In genomic region chr17:29149431-29150064, GRCh38 we compare ENCODE assay signal across 1 cellular context.
TF ChIP-seq lines count a peak whose summit lies in the region.

No MANE protein-coding gene starts in this region.

TF ChIP-seq in HEK293, 187 proteins besides CTCF, POLR2A, EP300 and RAD21 (continued from another document):
- TF ChIP-seq ELK4 (IDR thresholded peaks at IDR 0.05; ENCODE audit: borderline replicate concordance, low read depth, low read length) = no peak
- TF ChIP-seq ZNF560 (tag by site-specific recombination; IDR thresholded peaks at IDR 0.05; ENCODE audit: borderline replicate concordance) = no peak
- no peak for TF ChIP-seq ZBTB26 (tag by site-specific recombination; optimal IDR thresholded peaks at IDR 0.05)
- TF ChIP-seq ZBTB20 (tag by site-specific recombination; IDR thresholded peaks at IDR 0.05) = no peak
- TF ChIP-seq ZNF114 (tag by site-specific recombination; IDR thresholded peaks at IDR 0.05) = no peak
- no peak for TF ChIP-seq KLF10 (tag by site-specific recombination; IDR thresholded peaks at IDR 0.05)
- TF ChIP-seq SP3 (tag by site-specific recombination; IDR thresholded peaks at IDR 0.05) = no peak
- 0 out of 2 replicates have a peak, but pooled peaks have one; percentile 26 for TF ChIP-seq ZNF785 (tag by site-specific recombination; IDR thresholded peaks at IDR 0.05)
- no peak for TF ChIP-seq ZNF280C (tag by site-specific recombination; IDR thresholded peaks at IDR 0.05)
- no peak for TF ChIP-seq ZNF280D (tag by site-specific recombination; IDR thresholded peaks at IDR 0.05)
- TF ChIP-seq ZNF843 (tag by site-specific recombination; IDR thresholded peaks at IDR 0.05) = no peak
- no peak for TF ChIP-seq ZNF558 (tag by site-specific recombination; IDR thresholded peaks at IDR 0.05)
- TF ChIP-seq ZNF248 (tag by site-specific recombination; IDR thresholded peaks at IDR 0.05) = no peak
- TF ChIP-seq ZBTB7A (tag by site-specific recombination; IDR thresholded peaks at IDR 0.05; ENCODE audit: low read depth) = no peak
- TF ChIP-seq AEBP2 (tag by site-specific recombination; IDR thresholded peaks at IDR 0.05; ENCODE audit: borderline replicate concordance) = no peak
- peak; percentile 69 for TF ChIP-seq ZIC2 (tag by site-specific recombination; IDR thresholded peaks at IDR 0.05)
- no peak for TF ChIP-seq ZNF600 (tag by site-specific recombination; IDR thresholded peaks at IDR 0.05)
- TF ChIP-seq ATF2 (tag by site-specific recombination; IDR thresholded peaks at IDR 0.05; ENCODE audit: low read depth) = no peak
- TF ChIP-seq ZNF391 (tag by site-specific recombination; IDR thresholded peaks at IDR 0.05; ENCODE audit: borderline replicate concordance, low read depth) = no peak
- 0 out of 2 replicates have a peak, but pooled peaks have one; percentile 10 for TF ChIP-seq ZNF24 (tag by site-specific recombination; IDR thresholded peaks at IDR 0.05)
- no peak for TF ChIP-seq ZNF239 (tag by site-specific recombination; IDR thresholded peaks at IDR 0.05)
- no peak for TF ChIP-seq ZBTB49 (tag by site-specific recombination; IDR thresholded peaks at IDR 0.05; ENCODE audit: low read depth)
- TF ChIP-seq KLF1 (tag by site-specific recombination; IDR thresholded peaks at IDR 0.05) = 0 out of 2 replicates have a peak, but pooled peaks have one; percentile 9
- TF ChIP-seq ZXDB (tag by site-specific recombination; IDR thresholded peaks at IDR 0.05) = no peak
- no peak for TF ChIP-seq HIC1 (tag by site-specific recombination; IDR thresholded peaks at IDR 0.05)
- no peak for TF ChIP-seq ZNF621 (tag by site-specific recombination; IDR thresholded peaks at IDR 0.05)
- no peak for TF ChIP-seq SCRT2 (tag by site-specific recombination; IDR thresholded peaks at IDR 0.05)
- no peak for TF ChIP-seq ZBTB17 (tag by site-specific recombination; IDR thresholded peaks at IDR 0.05)
